Comparison of ENCODE assay signal across 22 cellular contexts in the genomic region with DNA sequence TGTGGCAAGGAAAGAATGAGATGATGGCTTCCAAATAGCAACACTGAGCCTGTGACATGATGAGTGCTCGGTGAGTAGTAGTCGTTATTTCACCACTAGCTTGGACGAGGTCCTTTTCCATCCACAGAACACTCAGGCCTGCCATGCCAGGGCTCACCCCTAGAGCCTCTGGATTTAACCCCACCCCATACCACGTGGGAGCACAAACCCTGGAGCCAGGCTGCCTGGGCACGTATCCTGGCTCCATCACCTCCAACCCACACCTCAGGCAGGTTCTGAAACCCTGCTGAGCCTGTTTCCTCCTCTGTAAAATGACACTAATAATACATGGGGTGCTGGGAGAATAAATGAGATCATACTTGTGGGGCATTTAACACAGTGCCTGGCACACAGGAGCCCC.
"Had no signal": no experiment of that assay in that cellular context is flagged by ENCODE, and none has a peak within 500 bp of the region (broad histone marks: within the 10 kb centered on the region; RNA-seq: fewer than 3 reads in every experiment).

No MANE protein-coding gene starts in this region.

- H3K36me3 ChIP-seq: ovary, right lobe of liver, thoracic aorta, upper lobe of right lung had no signal

- DNase-seq: islet precursor cell; left ventricle myocardium inferior; midbrain; mucosa of descending colon; naive thymus-derived CD4-positive, alpha-beta T cell; ovary; right lobe of liver; stimulated activated CD4-positive, alpha-beta T cell treated with anti-CD3 and anti-CD28 coated beads, Interleukin-12 subunit alpha, Interleukin-12 subunit beta, amount 100 ng/mL, for 4 hours; stimulated activated CD4-positive, alpha-beta T cell treated with anti-CD3 and anti-CD28 coated beads, Interleukin-15, amount 100 ng/mL, for 24 hours; stimulated activated CD4-positive, alpha-beta T cell treated with anti-CD3 and anti-CD28 coated beads, Interleukin-2, amount 100 ng/mL, for 24 hours; stimulated activated CD4-positive, alpha-beta T cell treated with anti-CD3 and anti-CD28 coated beads, Interleukin-4, amount 100 ng/mL, for 1 hour; stimulated activated naive B cell treated with anti-CD40 and anti-IgM and Interleukin-4, amounts not matched to agents 10 μg/mL and 1 μg/mL and 100 μg/mL, for 72 hours; stimulated activated naive CD8-positive, alpha-beta T cell treated with anti-CD3 and anti-CD28 coated beads, Interleukin-15, Interleukin-2, amounts not matched to agents 100 U/mL and 50 U/mL, for 24 hours; stomach; tibial artery; trophoblast cell; upper lobe of right lung had no signal

- H3K27me3 ChIP-seq: ovary, right atrium auricular region, right lobe of liver, stomach, tibial artery, upper lobe of right lung had no signal

- ATAC-seq: mucosa of descending colon; naive thymus-derived CD4-positive, alpha-beta T cell; natural killer cell treated with Interleukin-12 subunit alpha and Interleukin-12 subunit beta and Interleukin-15 and Interleukin-18, amount 100 ng/mL, for 72 hours; right lobe of liver; stimulated activated naive B cell treated with anti-CD40 and anti-IgM and Interleukin-4, amounts not matched to agents 10 μg/mL and 1 μg/mL and 100 μg/mL, for 72 hours; stimulated activated naive CD8-positive, alpha-beta T cell treated with anti-CD3 and anti-CD28 coated beads, Interleukin-15, Interleukin-2, amounts not matched to agents 100 U/mL and 50 U/mL, for 24 hours; upper lobe of right lung had no signal

- H3K27ac ChIP-seq: left ventricle myocardium inferior, ovary, right atrium auricular region, right lobe of liver, stomach, thoracic aorta, tibial artery, upper lobe of right lung had no signal

- H3K4me1 ChIP-seq: left ventricle myocardium inferior, right atrium auricular region, right lobe of liver, stomach, upper lobe of right lung had no signal

- H3K4me3 ChIP-seq: left ventricle myocardium inferior, lung, mucosa of descending colon, ovary, right atrium auricular region, right lobe of liver, skin epidermis, stomach, thoracic aorta, tibial artery, upper lobe of right lung had no signal
